Comparison of ENCODE assay signal across 1 cellular context in the genomic region with DNA sequence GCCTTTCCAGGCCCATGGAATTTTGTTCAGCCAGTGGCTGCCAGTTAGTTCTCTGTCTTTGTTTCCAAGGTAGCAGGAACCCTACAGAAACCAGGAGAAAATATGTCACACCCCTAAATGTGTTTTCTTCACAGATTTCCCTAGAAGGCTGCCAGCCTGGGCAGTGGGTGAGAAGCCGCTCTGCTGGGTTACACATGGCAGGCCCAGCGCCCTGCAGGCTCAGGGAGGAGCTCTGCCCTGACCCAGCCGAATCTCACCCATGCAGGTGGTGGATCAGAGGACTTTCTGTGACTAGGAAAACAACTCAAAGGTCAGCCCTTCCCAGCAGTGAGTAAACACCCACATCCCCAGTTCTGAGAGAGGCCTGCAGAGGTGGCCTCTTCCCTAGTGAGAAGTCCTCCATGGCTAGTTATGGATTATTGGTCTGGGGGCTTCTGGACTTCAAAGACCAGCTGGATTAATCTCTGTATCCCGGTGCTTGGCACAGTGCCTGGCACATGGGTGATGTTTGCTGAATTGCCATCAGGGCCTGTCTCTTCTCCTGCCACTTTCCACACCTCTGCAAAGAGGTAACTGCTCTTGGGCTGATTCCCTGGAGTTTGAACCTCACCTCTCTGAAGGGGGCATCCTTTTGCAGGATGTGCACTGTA.
TF ChIP-seq lines count a peak whose summit lies in the region.

No MANE protein-coding gene starts in this region.

TF ChIP-seq in GM23338, 12 proteins besides CTCF, POLR2A, EP300 and RAD21 (continued from another document):
- no peak for TF ChIP-seq ZNF114 (CRISPR knock-in tag; IDR thresholded peaks at IDR 0.05)
- no peak for TF ChIP-seq STAT1 (IDR thresholded peaks at IDR 0.05; ENCODE audit: unreplicated experiment)
- TF ChIP-seq CREB1 (CRISPR knock-in tag; IDR thresholded peaks at IDR 0.05; ENCODE audit: low read depth): no peak
- TF ChIP-seq EZH2 (IDR thresholded peaks at IDR 0.05; ENCODE audit: low read depth, unreplicated experiment): no peak
